ENCODE assay signal across 23 cellular contexts in genomic region chr14:95346266-95346665, GRCh38. TPM values are rescaled to one million over a fixed set of nuclear protein-coding genes. Genes with fewer than 3 reads are reported as not detected.
DNase-seq lines count a peak whose midpoint lies in the region; ATAC-seq, FAIRE-seq and TF ChIP-seq lines count a peak whose summit lies in the region.
"Had no signal": no experiment of that assay in that cellular context is flagged by ENCODE, and none has a peak within 500 bp of the region (broad histone marks: within the 10 kb centered on the region; RNA-seq: fewer than 3 reads in every experiment).

No MANE protein-coding gene starts in this region.

- peaks cover 6% of the 10 kb centered on the region for H3K4me1 Mint-ChIP-seq in astrocyte (ENCODE audit: low read depth, unreplicated experiment)
- H3K4me1 Mint-ChIP-seq: B cell had no signal

- H3K79me2 ChIP-seq in astrocyte (ENCODE audit: insufficient read depth, low read length) = no peaks in the 10 kb centered on the region

- H3K9ac ChIP-seq in astrocyte (ENCODE audit: low read length) (no peak overlapping the region), neuronal stem cell (ENCODE audit: low read depth, low read length, poor library complexity) (no peak overlapping the region)
- H3K9ac ChIP-seq: BLaER1 treated with 17β-estradiol and CSF1 and Interleukin-3, amounts not matched to agents 10 nM and 100 nM had no signal

- no peak overlapping the region for H2BK5ac ChIP-seq in neuronal stem cell (ENCODE audit: low read length)

- no peak overlapping the region for H4K91ac ChIP-seq in neuronal stem cell (ENCODE audit: low read depth, low read length, poor library complexity)

- H3K4me2 ChIP-seq in astrocyte (ENCODE audit: low read length) (no peak overlapping the region), neuronal stem cell (ENCODE audit: insufficient read depth, low read length, poor library complexity, severe bottlenecking) (no peak overlapping the region)
- H3K4me2 ChIP-seq: BLaER1 treated with 17β-estradiol and CSF1 and Interleukin-3, amounts not matched to agents 10 nM and 100 nM had no signal

- FAIRE-seq in astrocyte (lab: Jason Lieb, UNC) = no peak
- FAIRE-seq: A549, D721Med, G401.6, GM12891, GM19239 had no signal

- no peaks in the 10 kb centered on the region for H3K9me3 ChIP-seq in astrocyte (ENCODE audit: insufficient read depth, low read depth, low read length)
- no peaks in the 10 kb centered on the region for H3K9me3 ChIP-seq in neuronal stem cell (replicated peaks in 1 of 2; ENCODE audit: control insufficient read depth in 2 of 2, insufficient read depth in 1 of 2, low read depth in 1 of 2, low read length in 2 of 2)
- H3K9me3 ChIP-seq in Peyer's patch = no peaks in the 10 kb centered on the region
- H3K9me3 ChIP-seq: A549; BLaER1 treated with 17β-estradiol and CSF1 and Interleukin-3, amounts not matched to agents 10 nM and 100 nM; Caco-2 had no signal

- H2AK5ac ChIP-seq in neuronal stem cell (ENCODE audit: low read depth, low read length) = no peak overlapping the region

- no peak overlapping the region for H3K4me3 ChIP-seq in astrocyte (ENCODE audit: insufficient read depth, low read depth, low read length)
- no peak overlapping the region for H3K4me3 ChIP-seq in neuronal stem cell (ENCODE audit: low read length in 2 of 2)
- H3K4me3 ChIP-seq in Peyer's patch = no peak overlapping the region
- H3K4me3 ChIP-seq: A549; BLaER1 treated with 17β-estradiol and CSF1 and Interleukin-3, amounts not matched to agents 10 nM and 100 nM had no signal

- H2AFZ ChIP-seq in astrocyte (ENCODE audit: low read depth, low read length) (no peak overlapping the region), neuronal stem cell (ENCODE audit: low read length) (peak overlapping the region; percentile 45)

- no peak for TF ChIP-seq CTCF in astrocyte (IDR thresholded peaks at IDR 0.05; ENCODE audit: insufficient read depth, low read depth, low read length)
- TF ChIP-seq CTCF in Peyer's patch (IDR thresholded peaks at IDR 0.05) = no peak

- H3K36me3 ChIP-seq in astrocyte (ENCODE audit: insufficient read depth, low read length) = no peaks in the 10 kb centered on the region
- no peaks in the 10 kb centered on the region for H3K36me3 ChIP-seq in neuronal stem cell (replicated peaks in 1 of 2; ENCODE audit: control insufficient read depth in 2 of 2, insufficient read depth in 2 of 2, low read length in 2 of 2)
- no peaks in the 10 kb centered on the region for H3K36me3 ChIP-seq in Peyer's patch
- H3K36me3 ChIP-seq: BLaER1 treated with 17β-estradiol and CSF1 and Interleukin-3, amounts not matched to agents 10 nM and 100 nM had no signal

- no peak overlapping the region for H2BK15ac ChIP-seq in neuronal stem cell (ENCODE audit: low read length)

- H3K27ac ChIP-seq in astrocyte (ENCODE audit: low read depth, low read length) (no peak overlapping the region), neuronal stem cell (replicated peaks; ENCODE audit: low read length) (no peak overlapping the region), Peyer's patch (no peak overlapping the region)
- H3K27ac ChIP-seq: 22Rv1; A549; BLaER1 treated with 17β-estradiol and CSF1 and Interleukin-3, amounts not matched to agents 10 nM and 100 nM had no signal

- no peaks in the 10 kb centered on the region for H3K9me3 Mint-ChIP-seq in astrocyte (ENCODE audit: unreplicated experiment)
- H3K9me3 Mint-ChIP-seq: CD4-positive, alpha-beta T cell; CD8-positive, alpha-beta T cell had no signal

- H4K20me1 ChIP-seq in astrocyte (ENCODE audit: insufficient read depth, low read length) = no peaks in the 10 kb centered on the region
- H4K20me1 ChIP-seq: BLaER1 treated with 17β-estradiol and CSF1 and Interleukin-3, amounts not matched to agents 10 nM and 100 nM had no signal

- WGBS in neuronal stem cell (ENCODE audit: extremely low coverage in 2 of 2, insufficient read length in 2 of 2, insufficient replicate concordance in 1 of 2), 2 donors = no CpG with 5 or more reads among the region's 8 CpGs

- no peaks in the 10 kb centered on the region for H3K27me3 Mint-ChIP-seq in astrocyte (ENCODE audit: low read depth, unreplicated experiment)

- no peaks in the 10 kb centered on the region for H3K79me1 ChIP-seq in neuronal stem cell (ENCODE audit: low read depth, low read length)

- ATAC-seq in left cardiac atrium = no peak
- ATAC-seq: CD8-positive, alpha-beta T cell had no signal

- H3K27me3 ChIP-seq in astrocyte (ENCODE audit: insufficient read depth, low read length) (no peaks in the 10 kb centered on the region), neuronal stem cell (ENCODE audit: control insufficient read depth in 3 of 3, insufficient read depth in 3 of 3, low read depth in 1 of 3, low read length in 3 of 3) (peaks cover 0 to 4% (median 0%) of the 10 kb centered on the region in 3 experiments), Peyer's patch (no peaks in the 10 kb centered on the region)
- H3K27me3 ChIP-seq: BLaER1 treated with 17β-estradiol and CSF1 and Interleukin-3, amounts not matched to agents 10 nM and 100 nM had no signal

- H2BK12ac ChIP-seq in neuronal stem cell (ENCODE audit: low read length) = no peak overlapping the region

- no peak overlapping the region for H3K4me3 Mint-ChIP-seq in astrocyte (ENCODE audit: unreplicated experiment)
- H3K4me3 Mint-ChIP-seq: B cell; CD4-positive, alpha-beta T cell; CD8-positive, alpha-beta T cell had no signal

- H3K18ac ChIP-seq in neuronal stem cell (ENCODE audit: low read length) = no peak overlapping the region

- H3K36me3 Mint-ChIP-seq in astrocyte (ENCODE audit: low read depth, unreplicated experiment) = no peaks in the 10 kb centered on the region
- H3K36me3 Mint-ChIP-seq: CD8-positive, alpha-beta T cell had no signal

- H3K27ac Mint-ChIP-seq in astrocyte (ENCODE audit: unreplicated experiment) = peak overlapping the region; percentile 53
- H3K27ac Mint-ChIP-seq: B cell; CD4-positive, alpha-beta T cell; CD8-positive, alpha-beta T cell had no signal

- H3K4me1 ChIP-seq in astrocyte (ENCODE audit: insufficient read depth, low read length) (no peaks in the 10 kb centered on the region), neuronal stem cell (ENCODE audit: control insufficient read depth in 2 of 2, insufficient read depth in 1 of 2, low read depth in 1 of 2, low read length in 2 of 2) (peaks cover 0 to 2% of the 10 kb centered on the region in 2 donors), Peyer's patch (no peaks in the 10 kb centered on the region)
- H3K4me1 ChIP-seq: A549; BLaER1 treated with 17β-estradiol and CSF1 and Interleukin-3, amounts not matched to agents 10 nM and 100 nM; Caco-2 had no signal

- DNase-seq in cardiac septum (ENCODE audit: low spot score) (peak; percentile 71), left cardiac atrium (no peak), astrocyte (ENCODE audit: low read depth) (no peak), mesenteric fat pad (ENCODE audit: low spot score) (peak; percentile 62), neuronal stem cell (ENCODE audit: low spot score) (no peak), Peyer's patch (no peak), HK-2 (ENCODE audit: unreplicated experiment) (no peak), GOT3 (lab: John Stamatoyannopoulos, UW) (no peak)
- DNase-seq: AML-193; Caco-2; Calu3; CD4-positive, alpha-beta T cell; CD8-positive, alpha-beta T cell; DMS79 treated with DMSO at 0.1 percent for 48 hours; GF-D8 had no signal

- no peak overlapping the region for H3K14ac ChIP-seq in neuronal stem cell (ENCODE audit: low read length)

- TF ChIP-seq POLR2A in Peyer's patch (IDR thresholded peaks at IDR 0.05) = no peak

- no peak overlapping the region for H3K23ac ChIP-seq in neuronal stem cell (ENCODE audit: low read depth, low read length, poor library complexity)

- no peak overlapping the region for H2BK120ac ChIP-seq in neuronal stem cell (ENCODE audit: low read depth, low read length)

- no peak overlapping the region for H4K8ac ChIP-seq in neuronal stem cell (ENCODE audit: low read depth, low read length)

- no peak overlapping the region for H3K4ac ChIP-seq in neuronal stem cell (ENCODE audit: low read length)

- intact Hi-C loops in cardiac septum (cut with DNase I) (no loop called here), left cardiac atrium (cut with DNase I) (no loop called here)

RNA-seq across cellular contexts. Expression of gene CLMN, which starts 26.6 kb away (rescaled TPM):
- 6.0 TPM for total RNA-seq in cardiac septum
- 10 to 100 TPM; 11.1 to 13.2 TPM for total RNA-seq in left cardiac atrium
- total RNA-seq in astrocyte = 10.8 and 14.0 TPM in 2 replicates
- 47.4 TPM for total RNA-seq in mesenteric fat pad
- polyA plus RNA-seq in neuronal stem cell (2013, experiment 1 of 2) = 7.4 TPM
- polyA plus RNA-seq in neuronal stem cell (2013, experiment 2 of 2) = 7.1 TPM
- total RNA-seq in Peyer's patch = 10 to 100 TPM; 18.7 to 38.8 (median 36.4) TPM

Comparison
In these comparisons a context has a peak if more than half of its experiments do, and no peak if none do; other contexts are left out.
1. DNase-seq: peak in cardiac septum (single experiment) and mesenteric fat pad (single experiment); none in left cardiac atrium (single experiment), astrocyte (single experiment), neuronal stem cell (single experiment), Peyer's patch (0 of 3), HK-2 (single experiment) and GOT3 (single experiment).